Comparison of ENCODE assay signal across 1 cellular context in genomic region chr19:18543814-18544475, GRCh38.
TF ChIP-seq lines count a peak whose summit lies in the region.

No MANE protein-coding gene starts in this region.

TF ChIP-seq in SK-N-SH, 30 proteins besides CTCF, POLR2A, EP300 and RAD21:
- TF ChIP-seq REST (IDR thresholded peaks at IDR 0.05; ENCODE audit: low read depth, low read length) (no peak), RFX5 (IDR thresholded peaks at IDR 0.05; ENCODE audit: low read length) (no peak), USF2 (IDR thresholded peaks at IDR 0.05; ENCODE audit: borderline replicate concordance, low read depth, low read length) (no peak), MXI1 (IDR thresholded peaks at IDR 0.05; ENCODE audit: low read depth, low read length) (no peak), POLR2AphosphoS5 (IDR thresholded peaks at IDR 0.05; ENCODE audit: low read depth, low read length) (no peak), TEAD4 (IDR thresholded peaks at IDR 0.05; ENCODE audit: borderline replicate concordance, insufficient read depth) (no peak), NFIC (IDR thresholded peaks at IDR 0.05; ENCODE audit: borderline replicate concordance) (no peak), GABPA (IDR thresholded peaks at IDR 0.05; ENCODE audit: low read depth) (no peak), TAF1 (IDR thresholded peaks at IDR 0.05; ENCODE audit: borderline replicate concordance, low read depth, low read length) (no peak), MEF2A (IDR thresholded peaks at IDR 0.05; ENCODE audit: borderline replicate concordance, low read depth) (no peak), CHD2 (IDR thresholded peaks at IDR 0.05; ENCODE audit: low read length, partially characterized antibody) (no peak), ZBTB33 (IDR thresholded peaks at IDR 0.05; ENCODE audit: borderline replicate concordance, low read depth) (no peak), FOSL2 (IDR thresholded peaks at IDR 0.05; ENCODE audit: borderline replicate concordance, low read depth) (no peak)
- TF ChIP-seq, protein P1, sequence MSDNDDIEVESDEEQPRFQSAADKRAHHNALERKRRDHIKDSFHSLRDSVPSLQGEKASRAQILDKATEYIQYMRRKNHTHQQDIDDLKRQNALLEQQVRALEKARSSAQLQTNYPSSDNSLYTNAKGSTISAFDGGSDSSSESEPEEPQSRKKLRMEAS (IDR thresholded peaks at IDR 0.05; ENCODE audit: low read depth), result no peak
